ENCODE assay signal across 23 cellular contexts in genomic region chr6:105273589-105273988, GRCh38.
"Had no signal": no experiment of that assay in that cellular context is flagged by ENCODE, and none has a peak within 500 bp of the region (broad histone marks: within the 10 kb centered on the region; RNA-seq: fewer than 3 reads in every experiment).

No MANE protein-coding gene starts in this region.

- H3K27ac Mint-ChIP-seq: activated B cell treated with CpG ODN at 0.5 μM for 24 hours; activated CD8-positive, alpha-beta T cell treated with anti-CD3 and anti-CD28 coated beads, Interleukin-2, amount 10 ng/mL, durations not matched to agents 7 days and 5 days; activated T-cell treated with anti-CD3 and anti-CD28 coated beads, Interleukin-2, amount 50 U/mL, for 24 hours; activated T-helper 2 cell treated with anti-CD3 and anti-CD28 coated beads, Interferon-gamma antibody, Interleukin-2, Interleukin-4, amounts not matched to agents 10 μg/mL and 5 μg/mL and 100 μg/mL, durations not matched to agents 14 hours and 24 hours and 36 hours; natural killer cell; T-helper 2 cell treated with Interferon-gamma antibody and Interleukin-4, amounts not matched to agents 5 μg/mL and 100 μg/mL, for 36 hours; type B pancreatic cell had no signal

- H3K27ac ChIP-seq: ascending aorta, esophagus muscularis mucosa had no signal

- FAIRE-seq: small intestine, TTC549 had no signal

- H3K9me3 ChIP-seq: ascending aorta, esophagus muscularis mucosa, stomach had no signal

- H3K9me3 Mint-ChIP-seq: activated B cell treated with CpG ODN at 0.5 μM for 24 hours; activated T-cell treated with anti-CD3 and anti-CD28 coated beads, Interleukin-2, amount 50 U/mL, for 24 hours; activated T-helper 2 cell treated with anti-CD3 and anti-CD28 coated beads, Interferon-gamma antibody, Interleukin-2, Interleukin-4, amounts not matched to agents 10 μg/mL and 5 μg/mL and 100 μg/mL, durations not matched to agents 14 hours and 24 hours and 36 hours; natural killer cell; T-helper 2 cell treated with Interferon-gamma antibody and Interleukin-4, amounts not matched to agents 5 μg/mL and 100 μg/mL, for 36 hours had no signal

- H3K4me3 ChIP-seq: ascending aorta, esophagus muscularis mucosa, lung, stomach had no signal

- H3K4me1 ChIP-seq: ascending aorta had no signal

- H3K4me1 Mint-ChIP-seq: activated B cell treated with CpG ODN at 0.5 μM for 24 hours had no signal

- H3K27me3 ChIP-seq: ascending aorta, esophagus muscularis mucosa, stomach had no signal

- ATAC-seq: activated CD8-positive, alpha-beta T cell treated with anti-CD3 and anti-CD28 coated beads, Interleukin-2, amount 10 ng/mL, durations not matched to agents 7 days and 5 days; natural killer cell had no signal

- H3K4me3 Mint-ChIP-seq: activated B cell treated with CpG ODN at 0.5 μM for 24 hours; activated CD8-positive, alpha-beta T cell treated with anti-CD3 and anti-CD28 coated beads, Interleukin-2, amount 10 ng/mL, durations not matched to agents 7 days and 5 days; activated T-cell treated with anti-CD3 and anti-CD28 coated beads, Interleukin-2, amount 50 U/mL, for 24 hours; natural killer cell; T-helper 2 cell treated with Interferon-gamma antibody and Interleukin-4, amounts not matched to agents 5 μg/mL and 100 μg/mL, for 36 hours; type B pancreatic cell had no signal

- H3K27me3 Mint-ChIP-seq: activated B cell treated with CpG ODN at 0.5 μM for 24 hours; activated T-cell treated with anti-CD3 and anti-CD28 coated beads, Interleukin-2, amount 50 U/mL, for 24 hours; type B pancreatic cell had no signal

- DNase-seq: activated B cell treated with CpG ODN at 0.5 μM for 24 hours; activated CD4-positive, alpha-beta T cell treated with anti-CD3 and anti-CD28 coated beads for 48 hours; activated CD8-positive, alpha-beta T cell treated with anti-CD3 and anti-CD28 coated beads, Interleukin-2, amount 10 ng/mL, durations not matched to agents 7 days and 5 days; activated naive CD4-positive, alpha-beta T cell treated with Interleukin-2 at 50 U/mL for 16 hours; activated T-cell treated with anti-CD3 and anti-CD28 coated beads, Interleukin-2, amount 50 U/mL, for 24 hours; cerebellar nuclear complex; cortex of kidney; effector CD4-positive, alpha-beta T cell; natural killer cell; nucleus accumbens; posterior cingulate gyrus; stimulated activated CD4-positive, alpha-beta T cell treated with anti-CD3 and anti-CD28 coated beads, Interleukin-15, amount 100 ng/mL, for 24 hours; stimulated activated CD4-positive, alpha-beta T cell treated with anti-CD3 and anti-CD28 coated beads, Interleukin-2, amount 100 ng/mL, for 48 hours; stomach; SW 1271 had no signal
